8 cellular contexts compared by ENCODE assay signal in genomic region chr6:34196116-34196832, GRCh38. TPM values are rescaled to one million over a fixed set of nuclear protein-coding genes. Genes with fewer than 3 reads are reported as not detected.
DNase-seq lines count a peak whose midpoint lies in the region; ATAC-seq, FAIRE-seq and TF ChIP-seq lines count a peak whose summit lies in the region.

No MANE protein-coding gene starts in this region.

- H3K36me3 ChIP-seq in A673 (ENCODE audit: insufficient read depth, low read length, poor library complexity, severe bottlenecking) = no peaks in the 10 kb centered on the region

- TF ChIP-seq CTCF in A673 (conservative IDR thresholded peaks at IDR 0.05; ENCODE audit: low read depth, low read length) = peak; percentile 98

- H3K27ac ChIP-seq in A673 (ENCODE audit: low read depth, low read length, poor library complexity, severe bottlenecking) = no peak overlapping the region

- H3K9me3 ChIP-seq in A673 (ENCODE audit: low read depth, low read length, poor library complexity, severe bottlenecking) = no peaks in the 10 kb centered on the region

- POLR2A ChIA-PET in A673 (lab: Charles Lee; ENCODE audit: low non-redundant PET) = interaction anchor here (0.6 kb wide), 1 partner anchor 214 kb away, joined by 3 read pairs; no protein-coding TSS in a partner anchor

- DNase-seq in A673 (ENCODE audit: low spot score) (peak; percentile 85), HTR-8/SVneo (ENCODE audit: insufficient read length, low spot score) (peak; percentile 88), activated gamma-delta T cell (lab: John Stamatoyannopoulos, UW) (peak; percentile 76), foreskin melanocyte (peak; percentile 59), occipital lobe (lab: John Stamatoyannopoulos, UW) (peak; percentile 76), stromal cell of bone marrow (ENCODE audit: low read depth) (peak; percentile 43)

- no peaks in the 10 kb centered on the region for H3K4me1 ChIP-seq in A673 (ENCODE audit: insufficient read depth, low read length, poor library complexity, severe bottlenecking)

- no TSS peak for BruUV-seq in A673 (replicated peaks; lab: Mats Ljungman, UMichigan)

- peak overlapping the region; percentile 44 for H3K4me3 ChIP-seq in A673 (ENCODE audit: low read depth, low read length, poor library complexity, severe bottlenecking)

- ATAC-seq in GM18498 (IDR thresholded peaks at IDR 0.05; ENCODE audit: unreplicated experiment) = peak; percentile 76

- no peaks in the 10 kb centered on the region for H3K27me3 ChIP-seq in A673 (replicated peaks; ENCODE audit: insufficient read depth, low read depth, low read length, poor library complexity)

- intact Hi-C loops in A673 (cut with micrococcal nuclease; ENCODE audit: unreplicated experiment) = loop anchor here (2.0 to 10.0 kb wide), 2 partner anchors 219 to 409 kb away; no protein-coding TSS in a partner anchor

- TF ChIP-seq POLR2A in Raji (IDR thresholded peaks at IDR 0.05; ENCODE audit: insufficient read depth, low read depth, low read length) = 0 out of 2 replicates have a peak, but pooled peaks have one; percentile 33

- CTCF ChIA-PET in A673 (lab: Charles Lee) = interaction anchor here (0.6 to 1.4 kb wide), 9 partner anchors 28 to 543 kb away, joined by 3 to 38 read pairs (median 3); partner anchors contain the start of gene SMIM29

- FAIRE-seq in HTR-8/SVneo (lab: Jason Lieb, UNC) = peak; percentile 82

RNA-seq across cellular contexts. Expression of gene HMGA1, which starts 40.4 kb away (rescaled TPM):
- total RNA-seq in A673 (2021) (248 and 290 TPM in 2 replicates), occipital lobe (25.0 TPM)

RNA-seq across cellular contexts. Expression of gene GRM4, which starts 50.4 kb away (rescaled TPM):
- total RNA-seq in A673 (2021) (0.26 and 0.41 TPM in 2 replicates), occipital lobe (0.94 TPM)

RNA-seq across cellular contexts. Expression of gene SMIM29, which starts 52.5 kb away (rescaled TPM):
- total RNA-seq in A673 (2021) (19.1 and 24.0 TPM in 2 replicates), occipital lobe (18.7 TPM)
